ENCODE assay signal across 13 cellular contexts in genomic region chr7:73992104-73992562, GRCh38. TPM values are rescaled to one million over a fixed set of nuclear protein-coding genes. Genes with fewer than 3 reads are reported as not detected.
DNase-seq lines count a peak whose midpoint lies in the region; ATAC-seq and TF ChIP-seq lines count a peak whose summit lies in the region.
"Had no signal": no experiment of that assay in that cellular context is flagged by ENCODE, and none has a peak within 500 bp of the region (broad histone marks: within the 10 kb centered on the region; RNA-seq: fewer than 3 reads in every experiment).

No MANE protein-coding gene starts in this region.

- no peak for TF ChIP-seq POLR2A in body of pancreas (IDR thresholded peaks at IDR 0.05)

- H3K4me1 ChIP-seq in body of pancreas, result peaks cover 8% of the 10 kb centered on the region
- H3K4me1 ChIP-seq in right atrium auricular region, result peaks cover 0 to 17% of the 10 kb centered on the region in 2 donors
- peaks cover 21% of the 10 kb centered on the region for H3K4me1 ChIP-seq in skeletal muscle satellite cell (ENCODE audit: control insufficient read depth, insufficient read depth, low read length)

- H3K27me3 ChIP-seq in body of pancreas (no peaks in the 10 kb centered on the region), right atrium auricular region (no peaks in the 10 kb centered on the region), skeletal muscle satellite cell (ENCODE audit: control insufficient read depth, insufficient read depth, low read length) (no peaks in the 10 kb centered on the region)

- TF ChIP-seq CTCF in body of pancreas (IDR thresholded peaks at IDR 0.05) (no peak), right atrium auricular region (IDR thresholded peaks at IDR 0.05) (no peak), glutamatergic neuron (IDR thresholded peaks at IDR 0.05; ENCODE audit: partially characterized antibody, unreplicated experiment) (no peak)

- H3K27ac Mint-ChIP-seq in glutamatergic neuron (ENCODE audit: unreplicated experiment), result no peak overlapping the region
- H3K27ac Mint-ChIP-seq: activated CD4-positive, alpha-beta memory T cell treated with anti-CD3 and anti-CD28 coated beads, Interleukin-2, amount 10 ng/mL, durations not matched to agents 7 days and 5 days; activated naive CD4-positive, alpha-beta T cell treated with anti-CD3 and anti-CD28 coated beads, Interleukin-2, amount 50 U/mL, for 24 hours; CD4-positive, CD25-positive, alpha-beta regulatory T cell; endodermal cell had no signal

- peak overlapping the region; percentile 56 for H3K9ac ChIP-seq in skeletal muscle satellite cell (ENCODE audit: low read depth, low read length)

- H3K4me2 ChIP-seq in skeletal muscle satellite cell (ENCODE audit: low read length), result peak overlapping the region; percentile 31

- no peaks in the 10 kb centered on the region for H3K4me1 Mint-ChIP-seq in glutamatergic neuron (ENCODE audit: low read depth, unreplicated experiment)
- H3K4me1 Mint-ChIP-seq: activated CD4-positive, alpha-beta memory T cell treated with anti-CD3 and anti-CD28 coated beads, Interleukin-2, amount 10 ng/mL, durations not matched to agents 7 days and 5 days; activated naive CD4-positive, alpha-beta T cell treated with anti-CD3 and anti-CD28 coated beads, Interleukin-2, amount 50 U/mL, for 24 hours; CD4-positive, CD25-positive, alpha-beta regulatory T cell; endodermal cell had no signal

- H3K36me3 ChIP-seq in body of pancreas (replicated peaks in 1 of 2; ENCODE audit: insufficient read depth in 1 of 2, low read depth in 2 of 2), result no peaks in the 10 kb centered on the region
- no peaks in the 10 kb centered on the region for H3K36me3 ChIP-seq in right atrium auricular region
- no peaks in the 10 kb centered on the region for H3K36me3 ChIP-seq in skeletal muscle satellite cell (ENCODE audit: insufficient read depth, low read length)

- intact Hi-C loops in body of pancreas (cut with DNase I), result no loop called here

- 72% methylated on average over 14 to 18 of the region's 18 CpGs for WGBS in body of pancreas, 2 donors

- H3K9me3 ChIP-seq in body of pancreas, result peaks cover 0 to 5% (median 0%) of the 10 kb centered on the region in 3 donors
- H3K9me3 ChIP-seq in right atrium auricular region, result peaks cover 0 to 16% of the 10 kb centered on the region in 2 donors
- peaks cover 4% of the 10 kb centered on the region for H3K9me3 ChIP-seq in skeletal muscle satellite cell (replicated peaks; ENCODE audit: low read length)

- peaks cover 6% of the 10 kb centered on the region for H3K27me3 Mint-ChIP-seq in glutamatergic neuron (ENCODE audit: unreplicated experiment)
- H3K27me3 Mint-ChIP-seq: activated CD4-positive, alpha-beta memory T cell treated with anti-CD3 and anti-CD28 coated beads, Interleukin-2, amount 10 ng/mL, durations not matched to agents 7 days and 5 days; CD4-positive, CD25-positive, alpha-beta regulatory T cell had no signal

- no peak overlapping the region for H3K4me3 Mint-ChIP-seq in glutamatergic neuron (ENCODE audit: unreplicated experiment)
- H3K4me3 Mint-ChIP-seq: activated CD4-positive, alpha-beta memory T cell treated with anti-CD3 and anti-CD28 coated beads, Interleukin-2, amount 10 ng/mL, durations not matched to agents 7 days and 5 days; activated naive CD4-positive, alpha-beta T cell treated with anti-CD3 and anti-CD28 coated beads, Interleukin-2, amount 50 U/mL, for 24 hours; CD4-positive, CD25-positive, alpha-beta regulatory T cell; endodermal cell had no signal

- DNase-seq in EH (ENCODE audit: low read depth), result peak; percentile 93
- DNase-seq in body of pancreas, result peak; percentile 38 to 73 (median 53)
- DNase-seq in right atrium auricular region (ENCODE audit: low spot score), result peak; percentile 89
- no peak for DNase-seq in CD1c-positive myeloid dendritic cell (ENCODE audit: extremely low spot score)
- DNase-seq in glutamatergic neuron, result no peak
- no peak for DNase-seq in COLO829 (ENCODE audit: low spot score)
- DNase-seq: activated CD4-positive, alpha-beta memory T cell treated with anti-CD3 and anti-CD28 coated beads, Interleukin-2, amount 10 ng/mL, durations not matched to agents 7 days and 5 days; CD4-positive, CD25-positive, alpha-beta regulatory T cell; endodermal cell; NCI-H748 treated with DMSO at 0.1 percent for 48 hours had no signal

- H3K4me3 ChIP-seq in body of pancreas (no peak overlapping the region), right atrium auricular region (no peak overlapping the region), skeletal muscle satellite cell (ENCODE audit: low read length) (peak overlapping the region; percentile 35)

- peak overlapping the region; percentile 43 to 62 (median 54) for H3K27ac ChIP-seq in body of pancreas
- H3K27ac ChIP-seq in right atrium auricular region, result peak overlapping the region; percentile 72 to 73

- peaks cover 12% of the 10 kb centered on the region for H3K9me3 Mint-ChIP-seq in glutamatergic neuron (ENCODE audit: unreplicated experiment)

- peaks cover 14% of the 10 kb centered on the region for H3K36me3 Mint-ChIP-seq in glutamatergic neuron (ENCODE audit: unreplicated experiment)
- H3K36me3 Mint-ChIP-seq: activated naive CD4-positive, alpha-beta T cell treated with anti-CD3 and anti-CD28 coated beads, Interleukin-2, amount 50 U/mL, for 24 hours; CD4-positive, CD25-positive, alpha-beta regulatory T cell had no signal

- peak; percentile 70 for ATAC-seq in body of pancreas
- ATAC-seq in HG03520 (IDR thresholded peaks at IDR 0.05; ENCODE audit: unreplicated experiment), result no peak

RNA-seq across cellular contexts. Expression of gene ELN, which starts 35.8 kb away (rescaled TPM):
- 100 to 1,000 TPM in 1 of 2 donors, 10 to 100 TPM in 1; 92.6 to 131 TPM for total RNA-seq in body of pancreas
- total RNA-seq in right atrium auricular region, result 100 to 1,000 TPM; 138 to 149 TPM
- total RNA-seq in skeletal muscle satellite cell (2012; rRNA removed), result 4.6 and 58.8 TPM in 2 replicates
- 3.7 TPM for total RNA-seq in glutamatergic neuron (ENCODE audit: unreplicated experiment)
- total RNA-seq: activated CD4-positive, alpha-beta memory T cell treated with anti-CD3 and anti-CD28 coated beads, Interleukin-2, amount 10 ng/mL, durations not matched to agents 7 days and 5 days had no signal

Comparison
In these comparisons a context has a peak if more than half of its experiments do, and no peak if none do; other contexts are left out.
1. DNase-seq: peak in EH (single experiment), body of pancreas (4 of 4) and right atrium auricular region (single experiment); none in CD1c-positive myeloid dendritic cell (single experiment), glutamatergic neuron (single experiment) and COLO829 (single experiment).
2. RNA of gene ELN, which starts 35.8 kb away (total RNA-seq): 138 to 149 TPM in right atrium auricular region and 92.6 to 131 TPM in body of pancreas; 3.7 TPM in glutamatergic neuron (single experiment); every median in the first group is over 10 times any median in the second.